15 cellular contexts compared by ENCODE assay signal in the genomic region with DNA sequence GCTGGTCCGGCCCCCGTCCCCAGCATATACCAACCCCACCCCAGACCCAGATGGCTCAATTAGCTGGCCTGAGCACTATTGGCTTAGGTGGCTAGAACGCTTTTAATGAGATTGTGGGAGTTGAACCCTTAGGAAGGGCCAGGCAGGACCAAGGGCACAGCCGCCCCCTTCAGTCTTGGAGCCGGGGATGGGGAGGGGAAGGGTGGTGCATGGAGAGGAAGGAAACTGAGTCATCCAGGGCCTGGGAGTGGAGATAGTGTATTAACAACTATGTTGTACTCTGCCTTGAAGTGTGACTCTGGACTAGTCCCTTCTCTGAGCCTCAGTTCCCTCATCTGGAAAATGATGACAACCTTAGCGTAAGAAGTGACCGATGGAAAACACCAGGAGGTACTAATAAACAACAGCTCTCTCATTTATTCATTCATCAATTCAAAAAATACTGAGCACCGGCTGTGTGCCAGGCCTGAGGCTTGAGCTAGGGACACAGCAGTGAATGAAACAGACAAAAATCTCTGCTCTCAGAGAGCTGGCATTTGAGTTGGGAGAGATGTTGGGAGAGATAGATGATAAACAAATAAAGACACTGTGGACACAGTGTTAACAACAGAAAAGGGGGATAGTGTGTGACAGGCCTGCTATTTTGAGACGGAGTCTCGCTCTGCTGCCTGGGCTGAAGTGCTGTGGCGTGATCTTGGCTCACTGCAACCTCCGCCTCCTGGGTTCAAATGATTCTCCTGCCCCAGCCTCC. TPM values are rescaled to one million over a fixed set of nuclear protein-coding genes. Genes with fewer than 3 reads are reported as not detected.
DNase-seq lines count a peak whose midpoint lies in the region; FAIRE-seq and TF ChIP-seq lines count a peak whose summit lies in the region.
"Had no signal": no experiment of that assay in that cellular context is flagged by ENCODE, and none has a peak within 500 bp of the region (broad histone marks: within the 10 kb centered on the region; RNA-seq: fewer than 3 reads in every experiment).

No MANE protein-coding gene starts in this region.

- peak overlapping the region in 55 of 59 donors; percentile 15 to 96 (median 91) for H3K27ac ChIP-seq in dorsolateral prefrontal cortex
- peak overlapping the region; percentile 42 to 67 for H3K27ac ChIP-seq in prostate gland
- no peak overlapping the region for H3K27ac ChIP-seq in thyroid gland
- H3K27ac ChIP-seq: pancreas, uterus had no signal

- WGBS in prostate gland = 69% methylated on average over 12 of the region's 12 CpGs
- 91 to 93% methylated on average over 10 to 12 of the region's 12 CpGs for WGBS in thyroid gland, 2 donors

- H3K27me3 ChIP-seq in dorsolateral prefrontal cortex (no peaks in the 10 kb centered on the region), prostate gland (replicated peaks; ENCODE audit: insufficient read depth) (no peaks in the 10 kb centered on the region), thyroid gland (no peaks in the 10 kb centered on the region)
- H3K27me3 ChIP-seq: pancreas, uterus had no signal

- peaks cover 56 to 74% of the 10 kb centered on the region in 2 donors for H3K36me3 Mint-ChIP-seq in CD14-positive monocyte

- H3K9me3 Mint-ChIP-seq in CD14-positive monocyte = no peaks in the 10 kb centered on the region

- intact Hi-C loops in CD14-positive monocyte (cut with micrococcal nuclease) = no loop called here
- intact Hi-C loops in dorsolateral prefrontal cortex (cut with DNase I) = no loop called here
- intact Hi-C loops in prostate gland (cut with DNase I) = no loop called here
- intact Hi-C loops in thyroid gland (cut with DNase I) = loop anchor here (10.0 kb wide), 1 partner anchor 57 kb away; no protein-coding TSS in a partner anchor

- H3K27me3 Mint-ChIP-seq in CD14-positive monocyte (ENCODE audit: low read depth in 3 of 3) = peaks cover 0 to 2% (median 0%) of the 10 kb centered on the region in 3 donors

- no peak overlapping the region for H3K4me3 ChIP-seq in dorsolateral prefrontal cortex
- no peak overlapping the region for H3K4me3 ChIP-seq in prostate gland
- H3K4me3 ChIP-seq in thyroid gland (replicated peaks in 1 of 3) = no peak overlapping the region
- H3K4me3 ChIP-seq: mucosa of descending colon, pancreas, uterus had no signal

- H3K4me1 ChIP-seq in prostate gland (replicated peaks) (peaks cover 33% of the 10 kb centered on the region), thyroid gland (peaks cover 12 to 51% of the 10 kb centered on the region in 2 donors)
- H3K4me1 ChIP-seq: uterus had no signal

- DNase-seq in CD14-positive monocyte (ENCODE audit: low spot score) = no peak
- no peak for DNase-seq in HTR-8/SVneo (ENCODE audit: insufficient read length, low spot score)
- DNase-seq in dorsolateral prefrontal cortex = no peak
- peak; percentile 32 for DNase-seq in prostate gland (ENCODE audit: low spot score)
- DNase-seq in SHP77 (lab: John Stamatoyannopoulos, UW) = no peak
- DNase-seq in thyroid gland = no peak
- no peak for DNase-seq in DMS53 (lab: John Stamatoyannopoulos, UW)
- DNase-seq: activated CD4-positive, CD25-positive, alpha-beta regulatory T cell; activated CD8-positive, alpha-beta memory T cell treated with anti-CD3 and anti-CD28 coated beads, Interleukin-2, amount 50 U/mL, for 48 hours; foreskin melanocyte; mucosa of descending colon; NCI-H1048; NCI-H2227 treated with DMSO at 0.1 percent for 48 hours; pancreas; uterus had no signal

- H3K36me3 ChIP-seq in prostate gland (no peaks in the 10 kb centered on the region), thyroid gland (peaks cover 15 to 17% of the 10 kb centered on the region in 2 donors)
- H3K36me3 ChIP-seq: uterus had no signal

- peak overlapping the region in 5 of 7 donors; percentile 35 to 82 (median 53) for H3K27ac Mint-ChIP-seq in CD14-positive monocyte

- no peaks in the 10 kb centered on the region for H3K9me3 ChIP-seq in prostate gland
- H3K9me3 ChIP-seq in thyroid gland = no peaks in the 10 kb centered on the region
- H3K9me3 ChIP-seq: mucosa of descending colon, pancreas, uterus had no signal

- H3K4me1 Mint-ChIP-seq in CD14-positive monocyte = peaks cover 48% of the 10 kb centered on the region

- no peak for TF ChIP-seq CTCF in CD14-positive monocyte (IDR thresholded peaks at IDR 0.05)
- TF ChIP-seq CTCF in dorsolateral prefrontal cortex (IDR thresholded peaks at IDR 0.05 in 54 of 56, conservative IDR thresholded peaks at IDR 0.05 in 2 of 56; ENCODE audit: low read depth in 1 of 56, partially characterized antibody in 56 of 56) = no peak
- TF ChIP-seq CTCF in prostate gland (IDR thresholded peaks at IDR 0.05) = no peak
- no peak for TF ChIP-seq CTCF in thyroid gland (IDR thresholded peaks at IDR 0.05)

- no peak for TF ChIP-seq POLR2A in prostate gland (IDR thresholded peaks at IDR 0.05)
- TF ChIP-seq POLR2A in thyroid gland (IDR thresholded peaks at IDR 0.05) = no peak

- no peak overlapping the region for H3K4me3 Mint-ChIP-seq in CD14-positive monocyte

- FAIRE-seq in HTR-8/SVneo (lab: Jason Lieb, UNC) = peak; percentile 57
- FAIRE-seq: pancreas had no signal

RNA-seq across cellular contexts. Expression of a gene that starts 11.5 kb away (rescaled TPM):
- polyA plus RNA-seq in CD14-positive monocyte = 10 to 100 TPM; 19.6 to 25.2 TPM
- 10 to 100 TPM; 14.7 to 51.9 (median 24.0) TPM for total RNA-seq in dorsolateral prefrontal cortex
- total RNA-seq in prostate gland = 10 to 100 TPM; 34.5 to 54.8 TPM
- 10 to 100 TPM; 15.8 to 22.7 (median 19.7) TPM for total RNA-seq in thyroid gland

RNA-seq across cellular contexts. Expression of a gene that starts 29.0 kb away (rescaled TPM):
- 10 to 100 TPM; 62.2 to 95.5 TPM for polyA plus RNA-seq in CD14-positive monocyte
- total RNA-seq in dorsolateral prefrontal cortex (100 to 1,000 TPM in 113 of 120 experiments, 10 to 100 TPM in 7; 81.1 to 180 (median 135) TPM), prostate gland (10 to 100 TPM; 47.1 to 64.7 TPM), thyroid gland (100 to 1,000 TPM in 1 of 4 donors, 10 to 100 TPM in 3; 77.3 to 110 (median 92.3) TPM)

RNA-seq across cellular contexts. Expression of a gene that starts 48.6 kb away (rescaled TPM):
- 10 to 100 TPM; 52.4 to 80.8 TPM for polyA plus RNA-seq in CD14-positive monocyte
- total RNA-seq in dorsolateral prefrontal cortex (100 to 1,000 TPM in 1 of 120 experiments, 10 to 100 TPM in 119; 14.0 to 106 (median 35.0) TPM), prostate gland (10 to 100 TPM; 72.8 to 77.2 TPM), thyroid gland (100 to 1,000 TPM in 3 of 4 donors, 10 to 100 TPM in 1; 61.7 to 132 (median 104) TPM)

Comparison
In these comparisons a context has a peak if more than half of its experiments do, and no peak if none do; other contexts are left out.
1. H3K27ac ChIP-seq: peak in dorsolateral prefrontal cortex (55 of 59) and prostate gland (2 of 2); none in thyroid gland (0 of 3).